Comparison of ENCODE assay signal across 24 cellular contexts in the genomic region with DNA sequence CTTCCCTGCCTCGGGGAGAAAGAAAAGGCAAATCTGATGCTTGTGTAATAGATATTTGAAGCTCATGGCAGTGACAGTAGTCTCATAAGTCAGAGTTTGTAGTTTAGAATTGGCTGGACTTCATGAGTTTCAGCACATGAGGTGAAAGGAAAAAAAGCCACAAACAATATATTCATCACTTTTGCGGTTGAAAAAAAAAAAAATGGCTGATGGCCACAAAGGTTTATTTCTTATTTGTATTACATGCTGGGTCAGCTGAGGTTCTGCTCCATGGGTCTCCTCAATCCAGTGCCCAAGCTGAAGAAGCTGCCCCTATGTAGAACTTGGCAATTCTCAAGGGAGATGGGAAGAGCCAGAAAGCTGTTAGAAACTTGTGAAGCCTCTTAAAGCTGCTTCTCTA. TPM values are rescaled to one million over a fixed set of nuclear protein-coding genes. Genes with fewer than 3 reads are reported as not detected.
DNase-seq lines count a peak whose midpoint lies in the region; ATAC-seq and TF ChIP-seq lines count a peak whose summit lies in the region.
"Had no signal": no experiment of that assay in that cellular context is flagged by ENCODE, and none has a peak within 500 bp of the region (broad histone marks: within the 10 kb centered on the region; RNA-seq: fewer than 3 reads in every experiment).

No MANE protein-coding gene starts in this region.

- H3F3A ChIP-seq in GM23338 (replicated peaks; ENCODE audit: low read depth) = 0 out of 2 replicates have a peak, but pooled peaks cover 3% of the 10 kb centered on the region

- H3K4me1 ChIP-seq in GM23338 (ENCODE audit: insufficient read depth) = peaks cover 16% of the 10 kb centered on the region
- H3K4me1 ChIP-seq in tibial nerve = peaks cover 0 to 24% (median 6%) of the 10 kb centered on the region in 4 donors
- H3K4me1 ChIP-seq in ascending aorta = peaks cover 0 to 6% of the 10 kb centered on the region in 2 donors

- TF ChIP-seq EP300 in tibial nerve (IDR thresholded peaks at IDR 0.05) = no peak

- POLR2A ChIA-PET in activated CD4-positive, alpha-beta T cell treated with anti-CD3 and anti-CD28 coated beads for 36 hours (lab: Charles Lee) = no interaction called here
- POLR2A ChIA-PET in activated B cell treated with CpG ODN at 0.5 μM for 24 hours (lab: Charles Lee) = interaction anchor here (0.6 to 1.8 kb wide), 9 partner anchors 9 to 361 kb away, joined by 3 to 23 read pairs (median 6); a partner anchor contains a TSS

- H3K4me1 Mint-ChIP-seq in activated CD4-positive, alpha-beta T cell treated with anti-CD3 and anti-CD28 coated beads for 36 hours = peaks cover 37% of the 10 kb centered on the region
- peaks cover 24% of the 10 kb centered on the region for H3K4me1 Mint-ChIP-seq in activated CD4-positive, alpha-beta T cell treated with anti-CD3 and anti-CD28 coated beads, Interleukin-2, amount 10 ng/mL, durations not matched to agents 24 days and 14 days
- peaks cover 15% of the 10 kb centered on the region for H3K4me1 Mint-ChIP-seq in GM23338
- peaks cover 60% of the 10 kb centered on the region for H3K4me1 Mint-ChIP-seq in activated B cell treated with CpG ODN at 0.5 μM for 24 hours
- peaks cover 15 to 18% of the 10 kb centered on the region in 2 donors for H3K4me1 Mint-ChIP-seq in natural killer cell treated with Interleukin-12 subunit alpha and Interleukin-12 subunit beta and Interleukin-15 and Interleukin-18, amount 100 ng/mL, for 72 hours (ENCODE audit: low read depth in 2 of 2)

- 81% methylated on average over 2 of the region's 2 CpGs for WGBS in tibial nerve, 2 donors

- H3K27me3 ChIP-seq in GM23338 (ENCODE audit: insufficient read depth) = 0 out of 2 replicates have a peak, but pooled peaks cover 3% of the 10 kb centered on the region
- no peaks in the 10 kb centered on the region for H3K27me3 ChIP-seq in tibial nerve
- H3K27me3 ChIP-seq in ascending aorta = no peaks in the 10 kb centered on the region
- H3K27me3 ChIP-seq: heart left ventricle, pancreas, upper lobe of left lung had no signal

- no peaks in the 10 kb centered on the region for H3K27me3 Mint-ChIP-seq in activated CD4-positive, alpha-beta T cell treated with anti-CD3 and anti-CD28 coated beads for 36 hours
- H3K27me3 Mint-ChIP-seq in activated CD4-positive, alpha-beta T cell treated with anti-CD3 and anti-CD28 coated beads, Interleukin-2, amount 10 ng/mL, durations not matched to agents 24 days and 14 days = no peaks in the 10 kb centered on the region
- peaks cover 9% of the 10 kb centered on the region for H3K27me3 Mint-ChIP-seq in GM23338 (ENCODE audit: insufficient read depth, low read depth, poor library complexity)
- H3K27me3 Mint-ChIP-seq in activated B cell treated with CpG ODN at 0.5 μM for 24 hours = no peaks in the 10 kb centered on the region
- H3K27me3 Mint-ChIP-seq in natural killer cell treated with Interleukin-12 subunit alpha and Interleukin-12 subunit beta and Interleukin-15 and Interleukin-18, amount 100 ng/mL, for 72 hours = no peaks in the 10 kb centered on the region
- H3K27me3 Mint-ChIP-seq: activated CD4-positive, alpha-beta T cell treated with anti-CD3 and anti-CD28 coated beads, Interleukin-2, amount 10 ng/mL, durations not matched to agents 7 days and 5 days; central memory CD8-positive, alpha-beta T cell had no signal

- H3K4me2 ChIP-seq in GM23338 = no peak overlapping the region

- 0 out of 2 replicates have a peak, but pooled peaks cover 5% of the 10 kb centered on the region for H3K9me2 ChIP-seq in GM23338 (ENCODE audit: insufficient read depth)

- H3K36me3 ChIP-seq in GM23338 (ENCODE audit: insufficient read depth) = no peaks in the 10 kb centered on the region
- no peaks in the 10 kb centered on the region for H3K36me3 ChIP-seq in tibial nerve
- H3K36me3 ChIP-seq in ascending aorta = no peaks in the 10 kb centered on the region
- H3K36me3 ChIP-seq: heart left ventricle, pancreas, upper lobe of left lung had no signal

- no peak overlapping the region for H3K27ac ChIP-seq in GM23338 (ENCODE audit: low read depth)
- no peak overlapping the region for H3K27ac ChIP-seq in tibial nerve
- H3K27ac ChIP-seq in ascending aorta = no peak overlapping the region
- H3K27ac ChIP-seq: heart left ventricle, pancreas, upper lobe of left lung had no signal

- H3K4me3 Mint-ChIP-seq in activated CD4-positive, alpha-beta T cell treated with anti-CD3 and anti-CD28 coated beads for 36 hours = no peak overlapping the region
- no peak overlapping the region for H3K4me3 Mint-ChIP-seq in activated CD4-positive, alpha-beta T cell treated with anti-CD3 and anti-CD28 coated beads, Interleukin-2, amount 10 ng/mL, durations not matched to agents 24 days and 14 days
- H3K4me3 Mint-ChIP-seq in GM23338 = no peak overlapping the region
- H3K4me3 Mint-ChIP-seq in activated B cell treated with CpG ODN at 0.5 μM for 24 hours = peak overlapping the region; percentile 35
- H3K4me3 Mint-ChIP-seq in natural killer cell treated with Interleukin-12 subunit alpha and Interleukin-12 subunit beta and Interleukin-15 and Interleukin-18, amount 100 ng/mL, for 72 hours = peak overlapping the region; percentile 52
- H3K4me3 Mint-ChIP-seq: activated CD4-positive, alpha-beta T cell treated with anti-CD3 and anti-CD28 coated beads, Interleukin-2, amount 10 ng/mL, durations not matched to agents 7 days and 5 days; central memory CD8-positive, alpha-beta T cell had no signal

- intact Hi-C loops in activated CD4-positive, alpha-beta T cell treated with anti-CD3 and anti-CD28 coated beads for 36 hours (cut with DNase I, micrococcal nuclease) = no loop called here
- intact Hi-C loops in activated CD4-positive, alpha-beta T cell treated with anti-CD3 and anti-CD28 coated beads, Interleukin-2, amount 10 ng/mL, durations not matched to agents 24 days and 14 days (cut with micrococcal nuclease) = loop anchor here (5.0 kb wide), 1 partner anchor 533 kb away; no protein-coding TSS in a partner anchor
- intact Hi-C loops in activated B cell treated with CpG ODN at 0.5 μM for 24 hours (cut with micrococcal nuclease) = loop anchor here (5.0 to 10.0 kb wide), 3 partner anchors 361 to 639 kb away; a partner anchor contains a TSS
- intact Hi-C loops in ascending aorta (cut with DNase I) = loop anchor here (5.0 to 10.0 kb wide), 4 partner anchors 57 to 378 kb away; a partner anchor contains a TSS

- no peak for TF ChIP-seq POLR2A in tibial nerve (IDR thresholded peaks at IDR 0.05)

- H3K27ac Mint-ChIP-seq in activated CD4-positive, alpha-beta T cell treated with anti-CD3 and anti-CD28 coated beads for 36 hours = peak overlapping the region; percentile 13
- H3K27ac Mint-ChIP-seq in activated CD4-positive, alpha-beta T cell treated with anti-CD3 and anti-CD28 coated beads, Interleukin-2, amount 10 ng/mL, durations not matched to agents 24 days and 14 days = no peak overlapping the region
- H3K27ac Mint-ChIP-seq in GM23338 = no peak overlapping the region
- peak overlapping the region; percentile 69 for H3K27ac Mint-ChIP-seq in activated B cell treated with CpG ODN at 0.5 μM for 24 hours
- H3K27ac Mint-ChIP-seq in natural killer cell treated with Interleukin-12 subunit alpha and Interleukin-12 subunit beta and Interleukin-15 and Interleukin-18, amount 100 ng/mL, for 72 hours = peak overlapping the region; percentile 9 to 20
- H3K27ac Mint-ChIP-seq: activated CD4-positive, alpha-beta T cell treated with anti-CD3 and anti-CD28 coated beads, Interleukin-2, amount 10 ng/mL, durations not matched to agents 7 days and 5 days had no signal

- DNase-seq in activated CD4-positive, alpha-beta T cell treated with anti-CD3 and anti-CD28 coated beads for 36 hours = no peak
- DNase-seq in activated CD4-positive, alpha-beta T cell treated with anti-CD3 and anti-CD28 coated beads, Interleukin-2, amount 10 ng/mL, durations not matched to agents 24 days and 14 days = no peak
- DNase-seq in GM23338 (ENCODE audit: low spot score) (no peak), activated B cell treated with CpG ODN at 0.5 μM for 24 hours (no peak), tibial nerve (ENCODE audit: low spot score in 2 of 2) (no peak), ascending aorta (ENCODE audit: low spot score in 2 of 2) (no peak), SW480 (ENCODE audit: low spot score) (no peak)
- no peak for DNase-seq in natural killer cell treated with Interleukin-12 subunit alpha and Interleukin-12 subunit beta and Interleukin-15 and Interleukin-18, amount 100 ng/mL, for 72 hours (ENCODE audit: low spot score)
- DNase-seq: activated CD4-positive, alpha-beta T cell treated with anti-CD3 and anti-CD28 coated beads, Interleukin-2, amount 10 ng/mL, durations not matched to agents 7 days and 5 days; activated CD8-positive, alpha-beta memory T cell treated with anti-CD3 and anti-CD28 coated beads, Interleukin-2, amount 50 U/mL, for 4 hours; activated effector memory CD4-positive, alpha-beta T cell treated with Interleukin-2 at 50 U/mL for 16 hours; anterior cingulate cortex; heart left ventricle; left cardiac atrium; mesenchymal stem cell; NCI-H1694; NCI-H2171 treated with DMSO at 0.1 percent for 48 hours; NCI-H69; pancreas; right cardiac atrium; Right ventricle myocardium superior; SW 1271; upper lobe of left lung had no signal

- no peak for ATAC-seq in activated CD4-positive, alpha-beta T cell treated with anti-CD3 and anti-CD28 coated beads for 36 hours
- ATAC-seq in GM23338 (no peak), activated B cell treated with CpG ODN at 0.5 μM for 24 hours (ENCODE audit: low read depth) (no peak)
- ATAC-seq in natural killer cell treated with Interleukin-12 subunit alpha and Interleukin-12 subunit beta and Interleukin-15 and Interleukin-18, amount 100 ng/mL, for 72 hours = no peak
- ATAC-seq: heart left ventricle, left cardiac atrium, pancreas, right cardiac atrium had no signal

- H3K79me2 ChIP-seq in GM23338 (replicated peaks; ENCODE audit: insufficient read depth) = 0 out of 2 replicates have a peak, but pooled peaks cover 8% of the 10 kb centered on the region

- H3K9me3 Mint-ChIP-seq in activated CD4-positive, alpha-beta T cell treated with anti-CD3 and anti-CD28 coated beads for 36 hours (ENCODE audit: low read depth) = no peaks in the 10 kb centered on the region
- H3K9me3 Mint-ChIP-seq in activated CD4-positive, alpha-beta T cell treated with anti-CD3 and anti-CD28 coated beads, Interleukin-2, amount 10 ng/mL, durations not matched to agents 24 days and 14 days = no peaks in the 10 kb centered on the region
- H3K9me3 Mint-ChIP-seq in GM23338 = no peaks in the 10 kb centered on the region
- H3K9me3 Mint-ChIP-seq in activated B cell treated with CpG ODN at 0.5 μM for 24 hours = no peaks in the 10 kb centered on the region
- H3K9me3 Mint-ChIP-seq in natural killer cell treated with Interleukin-12 subunit alpha and Interleukin-12 subunit beta and Interleukin-15 and Interleukin-18, amount 100 ng/mL, for 72 hours = no peaks in the 10 kb centered on the region
- H3K9me3 Mint-ChIP-seq: activated CD4-positive, alpha-beta T cell treated with anti-CD3 and anti-CD28 coated beads, Interleukin-2, amount 10 ng/mL, durations not matched to agents 7 days and 5 days; central memory CD8-positive, alpha-beta T cell had no signal

- TF ChIP-seq CTCF in GM23338 (conservative IDR thresholded peaks at IDR 0.05; ENCODE audit: low read depth in 2 of 2) (no peak), activated B cell treated with CpG ODN at 0.5 μM for 24 hours (IDR thresholded peaks at IDR 0.05) (no peak), tibial nerve (IDR thresholded peaks at IDR 0.05) (no peak), ascending aorta (IDR thresholded peaks at IDR 0.05) (no peak)

- no peaks in the 10 kb centered on the region for H3K9me3 ChIP-seq in tibial nerve
- H3K9me3 ChIP-seq in ascending aorta = no peaks in the 10 kb centered on the region
- H3K9me3 ChIP-seq: heart left ventricle, pancreas, upper lobe of left lung had no signal

- H3K4me3 ChIP-seq in GM23338 (no peak overlapping the region), tibial nerve (no peak overlapping the region), ascending aorta (no peak overlapping the region)
- H3K4me3 ChIP-seq: heart left ventricle, pancreas, upper lobe of left lung had no signal

- peaks cover 2% of the 10 kb centered on the region for H3K36me3 Mint-ChIP-seq in activated CD4-positive, alpha-beta T cell treated with anti-CD3 and anti-CD28 coated beads for 36 hours (ENCODE audit: low read depth)
- H3K36me3 Mint-ChIP-seq in activated CD4-positive, alpha-beta T cell treated with anti-CD3 and anti-CD28 coated beads, Interleukin-2, amount 10 ng/mL, durations not matched to agents 24 days and 14 days (ENCODE audit: low read depth) = peaks cover 6% of the 10 kb centered on the region
- H3K36me3 Mint-ChIP-seq in GM23338 (ENCODE audit: low read depth) = no peaks in the 10 kb centered on the region
- peaks cover 2% of the 10 kb centered on the region for H3K36me3 Mint-ChIP-seq in activated B cell treated with CpG ODN at 0.5 μM for 24 hours (ENCODE audit: low read depth)
- H3K36me3 Mint-ChIP-seq in natural killer cell treated with Interleukin-12 subunit alpha and Interleukin-12 subunit beta and Interleukin-15 and Interleukin-18, amount 100 ng/mL, for 72 hours = peaks cover 5% of the 10 kb centered on the region

- H4K20me1 ChIP-seq in GM23338 (replicated peaks; ENCODE audit: insufficient read depth) = no peaks in the 10 kb centered on the region

- CTCF ChIA-PET in activated CD4-positive, alpha-beta T cell treated with anti-CD3 and anti-CD28 coated beads for 36 hours (lab: Charles Lee) = interaction anchor here (0.6 to 1.4 kb wide), 2 partner anchors 10 to 27 kb away, joined by 3 read pairs; no protein-coding TSS in a partner anchor
- CTCF ChIA-PET in activated B cell treated with CpG ODN at 0.5 μM for 24 hours (lab: Charles Lee) = interaction anchor here (0.9 to 4.9 kb wide), 3 partner anchors 10 to 241 kb away, joined by 3 to 18 read pairs (median 5); no protein-coding TSS in a partner anchor

- peak overlapping the region; percentile 85; the same call in 1 of the 2 replicates for H2AFZ ChIP-seq in GM23338

RNA-seq across cellular contexts. Expression of a gene that starts 2.2 kb away (rescaled TPM):
- total RNA-seq in activated CD4-positive, alpha-beta T cell treated with anti-CD3 and anti-CD28 coated beads for 36 hours = 1 to 10 TPM; 9.5 to 9.9 TPM
- total RNA-seq in activated CD4-positive, alpha-beta T cell treated with anti-CD3 and anti-CD28 coated beads, Interleukin-2, amount 10 ng/mL, durations not matched to agents 24 days and 14 days = 11.8 and 13.1 TPM in 2 replicates
- 16.3 and 17.3 TPM in 2 replicates for total RNA-seq in GM23338 (2014; rRNA removed; shearing (Covaris generic))
- polyA plus RNA-seq in GM23338 (2016; fragmentation: Nextera tagmentation; extraction: Ambion mirVana) = 10.0 and 10.6 TPM in 2 replicates
- 29.8 and 32.0 TPM in 2 replicates for total RNA-seq in activated B cell treated with CpG ODN at 0.5 μM for 24 hours
- 10 to 100 TPM; 17.4 to 28.4 TPM for total RNA-seq in natural killer cell treated with Interleukin-12 subunit alpha and Interleukin-12 subunit beta and Interleukin-15 and Interleukin-18, amount 100 ng/mL, for 72 hours
- 10 to 100 TPM; 15.6 to 19.0 (median 16.7) TPM for total RNA-seq in tibial nerve
- 38.0 TPM for total RNA-seq in ascending aorta

Comparison
In these comparisons a context has a peak if more than half of its experiments do, and no peak if none do; other contexts are left out.
1. H3K27ac Mint-ChIP-seq: peak in activated CD4-positive, alpha-beta T cell treated with anti-CD3 and anti-CD28 coated beads for 36 hours (single experiment), activated B cell treated with CpG ODN at 0.5 μM for 24 hours (single experiment) and natural killer cell treated with Interleukin-12 subunit alpha and Interleukin-12 subunit beta and Interleukin-15 and Interleukin-18, amount 100 ng/mL, for 72 hours (2 of 2); none in activated CD4-positive, alpha-beta T cell treated with anti-CD3 and anti-CD28 coated beads, Interleukin-2, amount 10 ng/mL, durations not matched to agents 24 days and 14 days (single experiment) and GM23338 (single experiment).
2. intact Hi-C loops: an anchor here in activated CD4-positive, alpha-beta T cell treated with anti-CD3 and anti-CD28 coated beads, Interleukin-2, amount 10 ng/mL, durations not matched to agents 24 days and 14 days (5.0 kb wide), activated B cell treated with CpG ODN at 0.5 μM for 24 hours (5.0 to 10.0 kb wide) and ascending aorta (5.0 to 10.0 kb wide); none called in activated CD4-positive, alpha-beta T cell treated with anti-CD3 and anti-CD28 coated beads for 36 hours.
3. H3K4me3 Mint-ChIP-seq: peak in activated B cell treated with CpG ODN at 0.5 μM for 24 hours (single experiment) and natural killer cell treated with Interleukin-12 subunit alpha and Interleukin-12 subunit beta and Interleukin-15 and Interleukin-18, amount 100 ng/mL, for 72 hours (single experiment); none in activated CD4-positive, alpha-beta T cell treated with anti-CD3 and anti-CD28 coated beads for 36 hours (single experiment), activated CD4-positive, alpha-beta T cell treated with anti-CD3 and anti-CD28 coated beads, Interleukin-2, amount 10 ng/mL, durations not matched to agents 24 days and 14 days (single experiment) and GM23338 (single experiment).